Comparison of ENCODE assay signal across 1 cellular context in the genomic region with DNA sequence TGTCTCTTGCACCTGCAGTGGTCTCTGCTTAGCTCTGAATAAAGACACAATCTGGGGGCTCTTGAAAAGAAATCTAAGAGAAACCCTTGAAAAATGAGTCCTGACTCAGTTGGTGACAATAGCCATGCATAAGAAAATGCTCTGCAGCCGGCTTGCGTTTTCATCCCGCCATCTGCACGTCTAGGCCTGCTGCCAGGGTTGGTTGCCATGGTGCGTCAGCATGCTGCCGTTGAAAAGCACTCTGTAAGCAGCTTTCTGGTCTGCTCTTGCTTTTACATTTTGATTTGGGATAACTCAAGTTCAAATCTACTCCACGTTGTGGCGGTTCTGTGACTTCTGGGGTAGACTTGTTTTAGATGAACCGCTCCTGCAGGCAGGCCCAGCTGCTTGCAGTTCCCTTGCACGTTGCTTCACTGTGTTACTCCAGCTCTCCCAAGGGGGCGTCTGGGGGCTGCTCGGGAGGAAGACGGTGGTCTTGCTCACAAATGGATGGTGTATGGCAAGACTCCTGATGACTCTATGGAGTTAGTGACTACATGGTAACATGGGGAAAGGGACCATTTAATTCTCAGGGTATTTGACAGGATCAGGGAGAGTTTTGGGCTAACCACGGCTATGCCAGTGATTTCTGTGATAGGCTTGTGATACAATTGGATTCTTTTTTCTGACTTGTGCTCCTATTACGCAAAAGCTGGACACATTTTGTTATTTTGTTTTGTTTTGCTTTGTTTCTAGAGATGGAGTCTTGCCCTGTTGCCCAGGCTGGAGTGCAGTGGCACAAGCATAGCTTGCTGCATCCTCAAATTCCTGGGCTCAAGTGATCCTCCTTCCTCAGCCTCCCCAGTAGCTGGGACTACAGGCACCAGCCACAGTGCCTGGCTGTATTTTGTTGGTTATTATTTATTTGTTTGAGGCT.
A peak's percentile ranks its signal among the peaks of the same experiment; 100 is the strongest.
TF ChIP-seq lines count a peak whose summit lies in the region.

No MANE protein-coding gene starts in this region.

TF ChIP-seq in IMR-90, 13 proteins besides CTCF, POLR2A, EP300 and RAD21:
- TF ChIP-seq MXI1 (IDR thresholded peaks at IDR 0.05; ENCODE audit: borderline replicate concordance, low read depth, low read length) (peak; percentile 96), CEBPB (IDR thresholded peaks at IDR 0.05; ENCODE audit: low read depth, low read length) (no peak), SMC3 (IDR thresholded peaks at IDR 0.05; ENCODE audit: low read depth, low read length) (no peak), FOS (IDR thresholded peaks at IDR 0.05; ENCODE audit: low read depth, low read length) (no peak), RFX5 (IDR thresholded peaks at IDR 0.05; ENCODE audit: low read depth, low read length) (no peak), RCOR1 (IDR thresholded peaks at IDR 0.05; ENCODE audit: insufficient replicate concordance, low read length) (no peak), CHD1 (IDR thresholded peaks at IDR 0.05; ENCODE audit: low read depth, low read length) (no peak), MAFK (IDR thresholded peaks at IDR 0.05; ENCODE audit: low read depth, low read length) (peak; percentile 62; the same call in 1 of the 2 replicates), NFE2L2 (IDR thresholded peaks at IDR 0.05; ENCODE audit: low read depth, low read length) (no peak; the same call in 1 of the 2 replicates), MAZ (IDR thresholded peaks at IDR 0.05; ENCODE audit: borderline replicate concordance, low read depth, low read length) (no peak), BHLHE40 (IDR thresholded peaks at IDR 0.05; ENCODE audit: low read depth, low read length) (no peak)
- TF ChIP-seq, protein P1, sequence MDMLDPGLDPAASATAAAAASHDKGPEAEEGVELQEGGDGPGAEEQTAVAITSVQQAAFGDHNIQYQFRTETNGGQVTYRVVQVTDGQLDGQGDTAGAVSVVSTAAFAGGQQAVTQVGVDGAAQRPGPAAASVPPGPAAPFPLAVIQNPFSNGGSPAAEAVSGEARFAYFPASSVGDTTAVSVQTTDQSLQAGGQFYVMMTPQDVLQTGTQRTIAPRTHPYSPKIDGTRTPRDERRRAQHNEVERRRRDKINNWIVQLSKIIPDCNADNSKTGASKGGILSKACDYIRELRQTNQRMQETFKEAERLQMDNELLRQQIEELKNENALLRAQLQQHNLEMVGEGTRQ (IDR thresholded peaks at IDR 0.05; ENCODE audit: low read depth, low read length) = no peak
- TF ChIP-seq, protein P2, sequence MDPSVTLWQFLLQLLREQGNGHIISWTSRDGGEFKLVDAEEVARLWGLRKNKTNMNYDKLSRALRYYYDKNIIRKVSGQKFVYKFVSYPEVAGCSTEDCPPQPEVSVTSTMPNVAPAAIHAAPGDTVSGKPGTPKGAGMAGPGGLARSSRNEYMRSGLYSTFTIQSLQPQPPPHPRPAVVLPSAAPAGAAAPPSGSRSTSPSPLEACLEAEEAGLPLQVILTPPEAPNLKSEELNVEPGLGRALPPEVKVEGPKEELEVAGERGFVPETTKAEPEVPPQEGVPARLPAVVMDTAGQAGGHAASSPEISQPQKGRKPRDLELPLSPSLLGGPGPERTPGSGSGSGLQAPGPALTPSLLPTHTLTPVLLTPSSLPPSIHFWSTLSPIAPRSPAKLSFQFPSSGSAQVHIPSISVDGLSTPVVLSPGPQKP (IDR thresholded peaks at IDR 0.05; ENCODE audit: borderline replicate concordance, low read depth, low read length) = no peak
TF ChIP-seq in IMR-90: peak in this region for 2.
